ENCODE assay signal across 8 cellular contexts in the genomic region with DNA sequence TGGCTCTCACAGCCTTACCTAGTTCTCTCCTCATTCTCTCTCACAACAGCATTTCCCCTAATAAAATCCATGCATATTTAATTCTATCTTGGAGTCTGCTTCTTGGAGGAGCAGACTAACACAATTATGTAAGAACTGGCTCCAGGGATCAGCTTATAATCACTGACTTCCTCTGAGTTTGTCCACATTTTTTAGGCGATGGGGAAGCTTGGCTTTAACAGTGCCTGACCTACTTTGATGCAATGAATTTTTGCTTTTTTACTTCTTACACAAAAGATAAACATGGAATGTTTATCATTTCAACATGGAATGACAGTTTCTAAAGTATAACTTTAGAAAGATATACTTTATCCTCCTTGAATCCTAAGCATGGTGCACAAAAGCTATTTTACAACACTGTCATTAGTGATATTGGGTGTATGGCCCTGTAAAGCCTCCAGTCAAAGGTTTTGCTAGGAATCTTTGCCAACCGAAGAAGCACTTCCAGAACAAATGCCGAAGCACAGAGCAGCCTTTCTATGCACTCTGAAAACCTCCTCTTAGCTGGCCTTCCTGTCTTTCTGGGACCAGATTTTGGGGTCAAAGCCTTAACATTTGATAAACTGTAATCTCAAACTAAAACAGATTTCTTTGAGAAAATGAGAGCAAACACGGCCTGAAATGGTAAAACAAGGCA. TPM values are rescaled to one million over a fixed set of nuclear protein-coding genes. Genes with fewer than 3 reads are reported as not detected.
A peak's percentile ranks its signal among the peaks of the same experiment; 100 is the strongest.
DNase-seq lines count a peak whose midpoint lies in the region; ATAC-seq and TF ChIP-seq lines count a peak whose summit lies in the region.

No MANE protein-coding gene starts in this region.

- intact Hi-C loops in lower lobe of right lung (cut with DNase I) (no loop called here), tibial artery (cut with DNase I; ENCODE audit: low total_unique reads) (no loop called here)

- H3K36me3 ChIP-seq in lower lobe of right lung (peaks cover 5% of the 10 kb centered on the region), tibial artery (peaks cover 0 to 9% (median 3%) of the 10 kb centered on the region in 3 donors)

- peaks cover 14% of the 10 kb centered on the region for H3K4me1 Mint-ChIP-seq in T-helper 2 cell treated with Interferon-gamma antibody and Interleukin-4, amounts not matched to agents 5 μg/mL and 100 μg/mL, for 36 hours (ENCODE audit: low read depth)
- peaks cover 16% of the 10 kb centered on the region for H3K4me1 Mint-ChIP-seq in chondrocyte (ENCODE audit: low read depth)

- peak overlapping the region; percentile 78 for H3K4me3 Mint-ChIP-seq in T-helper 2 cell treated with Interferon-gamma antibody and Interleukin-4, amounts not matched to agents 5 μg/mL and 100 μg/mL, for 36 hours
- H3K4me3 Mint-ChIP-seq in chondrocyte (ENCODE audit: unreplicated experiment): peak overlapping the region; percentile 78

- peak overlapping the region; percentile 78 for H3K27ac ChIP-seq in lower lobe of right lung
- peak overlapping the region; percentile 75 to 81 for H3K27ac ChIP-seq in tibial artery

- TF ChIP-seq CTCF in chondrocyte (IDR thresholded peaks at IDR 0.05): no peak
- no peak for TF ChIP-seq CTCF in lower lobe of right lung (IDR thresholded peaks at IDR 0.05)
- TF ChIP-seq CTCF in tibial artery (IDR thresholded peaks at IDR 0.05): no peak

- H3K27ac Mint-ChIP-seq in T-helper 2 cell treated with Interferon-gamma antibody and Interleukin-4, amounts not matched to agents 5 μg/mL and 100 μg/mL, for 36 hours: peak overlapping the region; percentile 88
- peak overlapping the region; percentile 93 for H3K27ac Mint-ChIP-seq in chondrocyte (ENCODE audit: unreplicated experiment)

- H3K27me3 ChIP-seq in lower lobe of right lung (ENCODE audit: low read depth) (no peaks in the 10 kb centered on the region), tibial artery (no peaks in the 10 kb centered on the region)

- peaks cover 24% of the 10 kb centered on the region for H3K4me1 ChIP-seq in lower lobe of right lung
- peaks cover 0 to 35% (median 13%) of the 10 kb centered on the region in 4 donors for H3K4me1 ChIP-seq in tibial artery

- DNase-seq in T-helper 2 cell treated with Interferon-gamma antibody and Interleukin-4, amounts not matched to agents 5 μg/mL and 100 μg/mL, for 36 hours (ENCODE audit: low spot score): no peak
- no peak for DNase-seq in T-helper 2 cell
- no peak for DNase-seq in chondrocyte (ENCODE audit: low spot score)
- DNase-seq in lower lobe of right lung: no peak
- DNase-seq in tibial artery: no peak
- no peak for DNase-seq in stimulated activated CD4-positive, alpha-beta T cell treated with anti-CD3 and anti-CD28 coated beads, Interleukin-4, amount 100 ng/mL, for 4 hours
- no peak for DNase-seq in AG08396 (ENCODE audit: low spot score)

- H3K9me3 ChIP-seq in lower lobe of right lung (no peaks in the 10 kb centered on the region), tibial artery (no peaks in the 10 kb centered on the region)

- ATAC-seq in lower lobe of right lung (peak in 1 of 2 donors; percentile 46), GM18870 (IDR thresholded peaks at IDR 0.05; ENCODE audit: unreplicated experiment) (no peak)

- peak overlapping the region; percentile 61 for H3K4me3 ChIP-seq in lower lobe of right lung
- peak overlapping the region; percentile 54 to 56 for H3K4me3 ChIP-seq in tibial artery

- H3K36me3 Mint-ChIP-seq in T-helper 2 cell treated with Interferon-gamma antibody and Interleukin-4, amounts not matched to agents 5 μg/mL and 100 μg/mL, for 36 hours (ENCODE audit: low read depth): peaks cover 1% of the 10 kb centered on the region
- H3K36me3 Mint-ChIP-seq in chondrocyte (ENCODE audit: low read depth): no peaks in the 10 kb centered on the region

- no peaks in the 10 kb centered on the region for H3K9me3 Mint-ChIP-seq in T-helper 2 cell treated with Interferon-gamma antibody and Interleukin-4, amounts not matched to agents 5 μg/mL and 100 μg/mL, for 36 hours
- H3K9me3 Mint-ChIP-seq in chondrocyte (ENCODE audit: low read depth): no peaks in the 10 kb centered on the region

- H3K27me3 Mint-ChIP-seq in T-helper 2 cell treated with Interferon-gamma antibody and Interleukin-4, amounts not matched to agents 5 μg/mL and 100 μg/mL, for 36 hours (ENCODE audit: low read depth): no peaks in the 10 kb centered on the region
- H3K27me3 Mint-ChIP-seq in chondrocyte (ENCODE audit: low read depth): no peaks in the 10 kb centered on the region

RNA-seq across cellular contexts. Expression of gene BDH2, which starts 0.8 kb away (rescaled TPM):
- total RNA-seq in chondrocyte (25.5 to 45.9 TPM (median 27.5 TPM) in 3 replicates), lower lobe of right lung (46.2 TPM)

RNA-seq across cellular contexts. Expression of gene SLC9B2, which starts 22.3 kb away (rescaled TPM):
- total RNA-seq in chondrocyte: 18.7 to 21.7 TPM (median 20.3 TPM) in 3 replicates
- 5.5 TPM for total RNA-seq in lower lobe of right lung
